In genomic region chr9:38226491-38226951, GRCh38 we compare ENCODE assay signal across 9 cellular contexts.
DNase-seq lines count a peak whose midpoint lies in the region; ATAC-seq and TF ChIP-seq lines count a peak whose summit lies in the region.
"Had no signal": no experiment of that assay in that cellular context is flagged by ENCODE, and none has a peak within 500 bp of the region (broad histone marks: within the 10 kb centered on the region; RNA-seq: fewer than 3 reads in every experiment).

No MANE protein-coding gene starts in this region.

- no peaks in the 10 kb centered on the region for H3K36me3 ChIP-seq in osteoblast (ENCODE audit: insufficient read depth, low read length)
- H3K36me3 ChIP-seq: thyroid gland had no signal

- no peaks in the 10 kb centered on the region for H4K20me1 ChIP-seq in osteoblast (ENCODE audit: insufficient read depth, low read length)

- H3K9me3 ChIP-seq in osteoblast (ENCODE audit: low read depth, low read length) = no peaks in the 10 kb centered on the region
- H3K9me3 ChIP-seq: thyroid gland had no signal

- no peak overlapping the region for H3K4me3 ChIP-seq in osteoblast (ENCODE audit: insufficient read depth, low read length)
- H3K4me3 ChIP-seq: thyroid gland had no signal

- H3K4me3 Mint-ChIP-seq in T-helper 2 cell treated with Interferon-gamma antibody and Interleukin-4, amounts not matched to agents 5 μg/mL and 100 μg/mL, for 36 hours = peak overlapping the region; percentile 72
- peak overlapping the region; percentile 54 for H3K4me3 Mint-ChIP-seq in activated naive CD8-positive, alpha-beta T cell treated with anti-CD3 and anti-CD28 coated beads, Interleukin-2, amount 50 U/mL, for 24 hours

- H3K4me2 ChIP-seq in osteoblast (ENCODE audit: insufficient read depth, low read length) = no peak overlapping the region

- H3K27ac ChIP-seq in osteoblast (ENCODE audit: low read depth, low read length) = no peak overlapping the region
- H3K27ac ChIP-seq: thyroid gland had no signal

- H2AFZ ChIP-seq in osteoblast (ENCODE audit: low read length) = peak overlapping the region; percentile 56

- no peaks in the 10 kb centered on the region for H3K36me3 Mint-ChIP-seq in T-helper 2 cell treated with Interferon-gamma antibody and Interleukin-4, amounts not matched to agents 5 μg/mL and 100 μg/mL, for 36 hours (ENCODE audit: low read depth)
- no peaks in the 10 kb centered on the region for H3K36me3 Mint-ChIP-seq in activated naive CD8-positive, alpha-beta T cell treated with anti-CD3 and anti-CD28 coated beads, Interleukin-2, amount 50 U/mL, for 24 hours (ENCODE audit: low read depth)

- no peaks in the 10 kb centered on the region for H3K9me3 Mint-ChIP-seq in T-helper 2 cell treated with Interferon-gamma antibody and Interleukin-4, amounts not matched to agents 5 μg/mL and 100 μg/mL, for 36 hours
- no peaks in the 10 kb centered on the region for H3K9me3 Mint-ChIP-seq in activated naive CD8-positive, alpha-beta T cell treated with anti-CD3 and anti-CD28 coated beads, Interleukin-2, amount 50 U/mL, for 24 hours

- H3K4me1 ChIP-seq in osteoblast (ENCODE audit: insufficient read depth, low read length) = peaks cover 6% of the 10 kb centered on the region

- TF ChIP-seq CTCF in osteoblast (IDR thresholded peaks at IDR 0.05; ENCODE audit: extremely low read depth, low read depth, low read length) = no peak

- H3K4me1 Mint-ChIP-seq in T-helper 2 cell treated with Interferon-gamma antibody and Interleukin-4, amounts not matched to agents 5 μg/mL and 100 μg/mL, for 36 hours (ENCODE audit: low read depth) = peaks cover 13% of the 10 kb centered on the region
- H3K4me1 Mint-ChIP-seq in activated naive CD8-positive, alpha-beta T cell treated with anti-CD3 and anti-CD28 coated beads, Interleukin-2, amount 50 U/mL, for 24 hours = peaks cover 12% of the 10 kb centered on the region

- peaks cover 20% of the 10 kb centered on the region for H3K27me3 Mint-ChIP-seq in T-helper 2 cell treated with Interferon-gamma antibody and Interleukin-4, amounts not matched to agents 5 μg/mL and 100 μg/mL, for 36 hours (ENCODE audit: low read depth)
- peaks cover 21% of the 10 kb centered on the region for H3K27me3 Mint-ChIP-seq in activated naive CD8-positive, alpha-beta T cell treated with anti-CD3 and anti-CD28 coated beads, Interleukin-2, amount 50 U/mL, for 24 hours

- ATAC-seq in activated naive CD8-positive, alpha-beta T cell treated with anti-CD3 and anti-CD28 coated beads, Interleukin-2, amount 50 U/mL, for 24 hours = no peak
- ATAC-seq in GM18511 (IDR thresholded peaks at IDR 0.05; ENCODE audit: unreplicated experiment) = no peak

- H3K79me2 ChIP-seq in osteoblast (ENCODE audit: insufficient read depth, low read length) = no peaks in the 10 kb centered on the region

- H3K27me3 ChIP-seq in osteoblast (ENCODE audit: insufficient read depth, low read length) = peaks cover 23% of the 10 kb centered on the region
- H3K27me3 ChIP-seq: thyroid gland had no signal

- DNase-seq in T-helper 2 cell treated with Interferon-gamma antibody and Interleukin-4, amounts not matched to agents 5 μg/mL and 100 μg/mL, for 36 hours (ENCODE audit: low spot score) = no peak
- no peak for DNase-seq in T-helper 2 cell
- DNase-seq in NCI-H2107 treated with DMSO at 0.1 percent for 48 hours (lab: John Stamatoyannopoulos, UW; ENCODE audit: unreplicated experiment) = peak; percentile 79
- DNase-seq in activated naive CD8-positive, alpha-beta T cell treated with anti-CD3 and anti-CD28 coated beads, Interleukin-2, amount 50 U/mL, for 24 hours = no peak
- DNase-seq in osteoblast (ENCODE audit: insufficient read length, low spot score, missing footprints) = no peak
- DNase-seq in stimulated activated CD4-positive, alpha-beta T cell treated with anti-CD3 and anti-CD28 coated beads, Interleukin-12 subunit alpha, Interleukin-12 subunit beta, amount 100 ng/mL, for 4 hours = no peak
- no peak for DNase-seq in foreskin melanocyte

- H3K27ac Mint-ChIP-seq in T-helper 2 cell treated with Interferon-gamma antibody and Interleukin-4, amounts not matched to agents 5 μg/mL and 100 μg/mL, for 36 hours = no peak overlapping the region
- H3K27ac Mint-ChIP-seq in activated naive CD8-positive, alpha-beta T cell treated with anti-CD3 and anti-CD28 coated beads, Interleukin-2, amount 50 U/mL, for 24 hours = no peak overlapping the region
